ENCODE assay signal across 8 cellular contexts in the genomic region with DNA sequence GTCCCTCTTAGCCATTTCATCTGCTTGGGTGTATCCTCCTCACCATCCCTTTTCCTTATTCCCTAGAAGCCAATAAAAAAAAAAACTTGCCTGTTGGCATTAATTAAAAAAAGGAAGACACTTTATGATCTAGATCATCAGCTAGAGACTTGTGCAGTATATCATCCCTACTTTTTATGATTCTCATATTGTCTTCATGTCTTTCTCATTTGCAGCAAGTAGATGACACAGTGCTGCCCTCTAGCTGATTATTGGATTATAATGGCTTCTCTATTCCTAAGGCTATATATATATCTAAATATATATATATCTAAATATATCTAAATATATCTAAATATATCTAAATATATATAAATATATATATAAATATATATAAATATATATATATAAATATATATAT.
DNase-seq lines count a peak whose midpoint lies in the region; ATAC-seq and TF ChIP-seq lines count a peak whose summit lies in the region.

No MANE protein-coding gene starts in this region.

- TF ChIP-seq CTCF in OCI-LY3 (IDR thresholded peaks at IDR 0.05; ENCODE audit: low read depth, low read length), result peak; percentile 46
- TF ChIP-seq CTCF in testis (IDR thresholded peaks at IDR 0.05), result peak in 2 of 3 experiments; percentile 13 to 19

- peak; percentile 63 for DNase-seq in COLO829 (ENCODE audit: low spot score)
- DNase-seq in erythroblast (lab: John Stamatoyannopoulos, UW), result peak; percentile 46 to 55
- DNase-seq in testis, result no peak
- DNase-seq in stimulated activated naive CD4-positive, alpha-beta T cell treated with Interleukin-2 at 50 U/mL for 16 hours (lab: John Stamatoyannopoulos, UW), result no peak
- DNase-seq in retina, result no peak
- DNase-seq in activated CD4-positive, alpha-beta T cell treated with anti-CD3 and anti-CD28 coated beads, Interleukin-2, amount 50 U/mL, for 1 hour, result no peak

- H3K36me3 ChIP-seq in OCI-LY3 (replicated peaks; ENCODE audit: low read depth, low read length), result no peaks in the 10 kb centered on the region
- H3K36me3 ChIP-seq in testis (ENCODE audit: low read depth, missing control alignments), result no peaks in the 10 kb centered on the region

- H3K4me3 ChIP-seq in OCI-LY3 (ENCODE audit: low read length), result no peak overlapping the region
- no peak overlapping the region for H3K4me3 ChIP-seq in testis

- H4K20me1 ChIP-seq in OCI-LY3 (ENCODE audit: insufficient read depth, low read length), result peaks cover 19% of the 10 kb centered on the region

- no peak for TF ChIP-seq POLR2A in erythroblast (IDR thresholded peaks at IDR 0.05; ENCODE audit: low read length)
- no peak for TF ChIP-seq POLR2A in testis (IDR thresholded peaks at IDR 0.05)

- no peak overlapping the region for H3K9ac ChIP-seq in OCI-LY3 (ENCODE audit: low read length)

- H3K79me2 ChIP-seq in OCI-LY3 (ENCODE audit: low read length), result no peaks in the 10 kb centered on the region

- no peaks in the 10 kb centered on the region for H3K9me3 ChIP-seq in OCI-LY3 (ENCODE audit: insufficient read depth, low read length)
- no peaks in the 10 kb centered on the region for H3K9me3 ChIP-seq in testis

- ATAC-seq in HG02885 (IDR thresholded peaks at IDR 0.05; ENCODE audit: poor library complexity, unreplicated experiment), result peak; percentile 39

- H2AFZ ChIP-seq in OCI-LY3 (ENCODE audit: low read depth, low read length), result no peak overlapping the region

- H3K27me3 ChIP-seq in OCI-LY3 (ENCODE audit: low read depth, low read length) (no peaks in the 10 kb centered on the region), testis (no peaks in the 10 kb centered on the region)

- H3K4me1 ChIP-seq in OCI-LY3 (ENCODE audit: low read length) (peaks cover 21% of the 10 kb centered on the region), testis (no peaks in the 10 kb centered on the region)

- H3K27ac ChIP-seq in OCI-LY3 (ENCODE audit: low read length), result no peak overlapping the region
- H3K27ac ChIP-seq in testis, result no peak overlapping the region

- H3K4me2 ChIP-seq in OCI-LY3 (ENCODE audit: low read length), result no peak overlapping the region

- intact Hi-C loops in testis (cut with DNase I; ENCODE audit: low total_unique reads), result no loop called here

Comparison
In these comparisons a context has a peak if more than half of its experiments do, and no peak if none do; other contexts are left out.
1. DNase-seq: peak in COLO829 (single experiment) and erythroblast (2 of 2); none in testis (single experiment), stimulated activated naive CD4-positive, alpha-beta T cell treated with Interleukin-2 at 50 U/mL for 16 hours (single experiment), retina (single experiment) and activated CD4-positive, alpha-beta T cell treated with anti-CD3 and anti-CD28 coated beads, Interleukin-2, amount 50 U/mL, for 1 hour (single experiment).